In the genomic region with DNA sequence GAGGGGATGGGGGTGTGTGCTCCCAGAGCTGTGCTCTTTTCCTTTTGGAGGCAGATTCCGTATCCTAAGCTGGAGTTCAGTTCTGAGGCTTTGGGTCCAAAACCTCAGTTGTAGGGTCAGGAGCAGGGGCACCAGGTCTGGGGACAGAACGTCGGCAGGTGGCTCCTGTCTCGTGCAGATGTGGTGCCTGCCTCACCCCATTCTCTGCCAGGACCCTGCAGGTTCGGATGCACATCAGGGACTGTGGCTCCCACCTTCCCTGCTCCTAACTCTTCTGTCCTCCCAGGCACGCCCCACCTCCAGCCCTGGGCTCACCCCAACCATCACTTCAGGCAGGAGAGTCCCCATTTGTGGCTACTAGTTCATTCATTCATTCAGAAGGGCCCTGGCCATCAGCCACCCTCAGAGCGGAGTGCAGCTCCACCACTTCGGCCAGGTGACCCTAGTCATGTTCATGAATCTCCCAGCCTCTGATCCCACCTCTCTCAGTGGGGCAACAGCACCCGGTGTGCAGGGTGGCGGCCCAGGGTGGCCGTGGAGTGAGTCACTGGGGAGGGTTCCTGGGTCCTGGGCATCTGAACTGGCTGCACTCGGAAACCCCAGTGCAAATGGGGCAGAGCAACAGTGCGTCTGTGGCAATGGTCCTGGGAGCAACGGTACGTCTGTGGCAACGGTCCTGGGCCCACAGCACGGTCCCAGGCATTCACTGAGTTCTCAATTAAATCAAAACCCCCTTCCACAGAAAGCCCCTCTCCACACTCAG, we compare ENCODE assay signal across 18 cellular contexts.
"Had no signal": no experiment of that assay in that cellular context is flagged by ENCODE, and none has a peak within 500 bp of the region (broad histone marks: within the 10 kb centered on the region; RNA-seq: fewer than 3 reads in every experiment).

No MANE protein-coding gene starts in this region.

- H3K9me3 ChIP-seq: heart left ventricle, prostate gland had no signal

- H3K27me3 Mint-ChIP-seq: activated CD4-positive, alpha-beta T cell treated with anti-CD3 and anti-CD28 coated beads, Interleukin-2, amount 10 ng/mL, durations not matched to agents 24 days and 14 days had no signal

- H3K27ac Mint-ChIP-seq: activated B cell treated with CpG ODN at 0.5 μM for 24 hours; activated CD4-positive, alpha-beta T cell treated with anti-CD3 and anti-CD28 coated beads, Interleukin-2, amount 10 ng/mL, durations not matched to agents 24 days and 14 days; activated CD8-positive, alpha-beta T cell treated with anti-CD3 and anti-CD28 coated beads, Interleukin-2, amount 10 ng/mL, durations not matched to agents 7 days and 5 days; activated naive CD4-positive, alpha-beta T cell treated with anti-CD3 and anti-CD28 coated beads, Interleukin-2, amount 50 U/mL, for 24 hours; memory B cell; natural killer cell treated with Interleukin-12 subunit alpha and Interleukin-12 subunit beta and Interleukin-15 and Interleukin-18, amount 100 ng/mL, for 72 hours; type B pancreatic cell had no signal

- H3K36me3 Mint-ChIP-seq: activated naive CD4-positive, alpha-beta T cell treated with anti-CD3 and anti-CD28 coated beads, Interleukin-2, amount 50 U/mL, for 24 hours; memory B cell; natural killer cell treated with Interleukin-12 subunit alpha and Interleukin-12 subunit beta and Interleukin-15 and Interleukin-18, amount 100 ng/mL, for 72 hours; type B pancreatic cell had no signal

- DNase-seq: activated B cell treated with CpG ODN at 0.5 μM for 24 hours; activated CD4-positive, alpha-beta T cell treated with anti-CD3 and anti-CD28 coated beads, Interleukin-2, amount 10 ng/mL, durations not matched to agents 24 days and 14 days; activated CD8-positive, alpha-beta memory T cell treated with anti-CD3 and anti-CD28 coated beads, Interleukin-2, amount 50 U/mL, for 4 hours; activated CD8-positive, alpha-beta T cell treated with anti-CD3 and anti-CD28 coated beads, Interleukin-2, amount 10 ng/mL, durations not matched to agents 7 days and 5 days; activated effector memory CD4-positive, alpha-beta T cell treated with anti-CD3 and anti-CD28 coated beads, Interleukin-2, amount 50 U/mL, for 16 hours; activated T-cell treated with anti-CD3 and anti-CD28 coated beads, Interleukin-2, amount 50 U/mL, for 48 hours; caudate nucleus; effector memory CD4-positive, alpha-beta T cell; heart left ventricle; stimulated activated CD4-positive, alpha-beta T cell treated with anti-CD3 and anti-CD28 coated beads, Interleukin-1b, Interleukin-23, amount 100 ng/mL, for 48 hours; stimulated activated naive CD8-positive, alpha-beta T cell treated with anti-CD3 and anti-CD28 coated beads, Interleukin-15, amount 100 ng/mL, for 72 hours; T-helper 2 cell had no signal

- H3K36me3 ChIP-seq: heart left ventricle, prostate gland had no signal

- ATAC-seq: activated CD8-positive, alpha-beta T cell treated with anti-CD3 and anti-CD28 coated beads, Interleukin-2, amount 10 ng/mL, durations not matched to agents 7 days and 5 days; heart left ventricle; left lobe of liver; natural killer cell treated with Interleukin-12 subunit alpha and Interleukin-12 subunit beta and Interleukin-15 and Interleukin-18, amount 100 ng/mL, for 72 hours; stimulated activated naive CD8-positive, alpha-beta T cell treated with anti-CD3 and anti-CD28 coated beads, Interleukin-15, amount 100 ng/mL, for 72 hours had no signal

- H3K4me3 Mint-ChIP-seq: activated B cell treated with CpG ODN at 0.5 μM for 24 hours; activated CD4-positive, alpha-beta T cell treated with anti-CD3 and anti-CD28 coated beads, Interleukin-2, amount 10 ng/mL, durations not matched to agents 24 days and 14 days; activated CD8-positive, alpha-beta T cell treated with anti-CD3 and anti-CD28 coated beads, Interleukin-2, amount 10 ng/mL, durations not matched to agents 7 days and 5 days; activated naive CD4-positive, alpha-beta T cell treated with anti-CD3 and anti-CD28 coated beads, Interleukin-2, amount 50 U/mL, for 24 hours; memory B cell; natural killer cell treated with Interleukin-12 subunit alpha and Interleukin-12 subunit beta and Interleukin-15 and Interleukin-18, amount 100 ng/mL, for 72 hours; stimulated activated naive CD8-positive, alpha-beta T cell treated with anti-CD3 and anti-CD28 coated beads, Interleukin-15, amount 100 ng/mL, for 72 hours; type B pancreatic cell had no signal

- H3K9me3 Mint-ChIP-seq: activated B cell treated with CpG ODN at 0.5 μM for 24 hours; activated CD4-positive, alpha-beta T cell treated with anti-CD3 and anti-CD28 coated beads, Interleukin-2, amount 10 ng/mL, durations not matched to agents 24 days and 14 days; activated naive CD4-positive, alpha-beta T cell treated with anti-CD3 and anti-CD28 coated beads, Interleukin-2, amount 50 U/mL, for 24 hours; natural killer cell treated with Interleukin-12 subunit alpha and Interleukin-12 subunit beta and Interleukin-15 and Interleukin-18, amount 100 ng/mL, for 72 hours; stimulated activated naive CD8-positive, alpha-beta T cell treated with anti-CD3 and anti-CD28 coated beads, Interleukin-15, amount 100 ng/mL, for 72 hours; type B pancreatic cell had no signal

- H3K27ac ChIP-seq: heart left ventricle, prostate gland had no signal

- H3K4me3 ChIP-seq: heart left ventricle, prostate gland had no signal

- H3K4me1 ChIP-seq: prostate gland had no signal
